1 cellular context compared by ENCODE assay signal in the genomic region with DNA sequence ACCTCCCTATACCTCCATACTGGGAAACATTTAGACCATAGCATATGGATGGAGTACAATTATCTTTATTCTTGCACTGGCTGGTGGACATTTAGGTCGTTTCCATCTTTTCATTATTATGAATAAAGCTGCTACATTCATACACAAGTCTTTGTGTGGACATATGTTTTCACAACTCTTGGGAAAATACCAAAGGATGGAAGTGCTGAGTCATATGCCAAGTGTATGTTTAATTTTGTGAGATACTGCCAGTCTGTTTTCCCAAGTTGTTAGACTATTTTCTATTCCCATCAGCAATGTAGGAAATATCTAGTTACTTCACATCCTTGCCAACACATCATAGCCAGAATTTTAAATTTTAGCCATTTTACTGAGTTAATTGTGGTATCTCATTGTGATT.
TF ChIP-seq lines count a peak whose summit lies in the region.

No MANE protein-coding gene starts in this region.

TF ChIP-seq in GM23338, 12 proteins besides CTCF, POLR2A, EP300 and RAD21:
- no peak for TF ChIP-seq ETS1 (IDR thresholded peaks at IDR 0.05)
- no peak for TF ChIP-seq POLR2AphosphoS5 (IDR thresholded peaks at IDR 0.05; ENCODE audit: low read depth)
- TF ChIP-seq CREB1 (CRISPR knock-in tag; IDR thresholded peaks at IDR 0.05; ENCODE audit: low read depth), result no peak
- no peak for TF ChIP-seq STAT1 (IDR thresholded peaks at IDR 0.05; ENCODE audit: unreplicated experiment)
- TF ChIP-seq ZNF114 (CRISPR knock-in tag; IDR thresholded peaks at IDR 0.05), result no peak
- TF ChIP-seq, protein P1, sequence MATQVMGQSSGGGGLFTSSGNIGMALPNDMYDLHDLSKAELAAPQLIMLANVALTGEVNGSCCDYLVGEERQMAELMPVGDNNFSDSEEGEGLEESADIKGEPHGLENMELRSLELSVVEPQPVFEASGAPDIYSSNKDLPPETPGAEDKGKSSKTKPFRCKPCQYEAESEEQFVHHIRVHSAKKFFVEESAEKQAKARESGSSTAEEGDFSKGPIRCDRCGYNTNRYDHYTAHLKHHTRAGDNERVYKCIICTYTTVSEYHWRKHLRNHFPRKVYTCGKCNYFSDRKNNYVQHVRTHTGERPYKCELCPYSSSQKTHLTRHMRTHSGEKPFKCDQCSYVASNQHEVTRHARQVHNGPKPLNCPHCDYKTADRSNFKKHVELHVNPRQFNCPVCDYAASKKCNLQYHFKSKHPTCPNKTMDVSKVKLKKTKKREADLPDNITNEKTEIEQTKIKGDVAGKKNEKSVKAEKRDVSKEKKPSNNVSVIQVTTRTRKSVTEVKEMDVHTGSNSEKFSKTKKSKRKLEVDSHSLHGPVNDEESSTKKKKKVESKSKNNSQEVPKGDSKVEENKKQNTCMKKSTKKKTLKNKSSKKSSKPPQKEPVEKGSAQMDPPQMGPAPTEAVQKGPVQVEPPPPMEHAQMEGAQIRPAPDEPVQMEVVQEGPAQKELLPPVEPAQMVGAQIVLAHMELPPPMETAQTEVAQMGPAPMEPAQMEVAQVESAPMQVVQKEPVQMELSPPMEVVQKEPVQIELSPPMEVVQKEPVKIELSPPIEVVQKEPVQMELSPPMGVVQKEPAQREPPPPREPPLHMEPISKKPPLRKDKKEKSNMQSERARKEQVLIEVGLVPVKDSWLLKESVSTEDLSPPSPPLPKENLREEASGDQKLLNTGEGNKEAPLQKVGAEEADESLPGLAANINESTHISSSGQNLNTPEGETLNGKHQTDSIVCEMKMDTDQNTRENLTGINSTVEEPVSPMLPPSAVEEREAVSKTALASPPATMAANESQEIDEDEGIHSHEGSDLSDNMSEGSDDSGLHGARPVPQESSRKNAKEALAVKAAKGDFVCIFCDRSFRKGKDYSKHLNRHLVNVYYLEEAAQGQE (IDR thresholded peaks at IDR 0.05; ENCODE audit: unreplicated experiment), result no peak
- TF ChIP-seq NANOG (IDR thresholded peaks at IDR 0.05; ENCODE audit: borderline replicate concordance), result no peak
- no peak for TF ChIP-seq EZH2phosphoT487 (IDR thresholded peaks at IDR 0.05; ENCODE audit: unreplicated experiment)
- TF ChIP-seq, protein P2, sequence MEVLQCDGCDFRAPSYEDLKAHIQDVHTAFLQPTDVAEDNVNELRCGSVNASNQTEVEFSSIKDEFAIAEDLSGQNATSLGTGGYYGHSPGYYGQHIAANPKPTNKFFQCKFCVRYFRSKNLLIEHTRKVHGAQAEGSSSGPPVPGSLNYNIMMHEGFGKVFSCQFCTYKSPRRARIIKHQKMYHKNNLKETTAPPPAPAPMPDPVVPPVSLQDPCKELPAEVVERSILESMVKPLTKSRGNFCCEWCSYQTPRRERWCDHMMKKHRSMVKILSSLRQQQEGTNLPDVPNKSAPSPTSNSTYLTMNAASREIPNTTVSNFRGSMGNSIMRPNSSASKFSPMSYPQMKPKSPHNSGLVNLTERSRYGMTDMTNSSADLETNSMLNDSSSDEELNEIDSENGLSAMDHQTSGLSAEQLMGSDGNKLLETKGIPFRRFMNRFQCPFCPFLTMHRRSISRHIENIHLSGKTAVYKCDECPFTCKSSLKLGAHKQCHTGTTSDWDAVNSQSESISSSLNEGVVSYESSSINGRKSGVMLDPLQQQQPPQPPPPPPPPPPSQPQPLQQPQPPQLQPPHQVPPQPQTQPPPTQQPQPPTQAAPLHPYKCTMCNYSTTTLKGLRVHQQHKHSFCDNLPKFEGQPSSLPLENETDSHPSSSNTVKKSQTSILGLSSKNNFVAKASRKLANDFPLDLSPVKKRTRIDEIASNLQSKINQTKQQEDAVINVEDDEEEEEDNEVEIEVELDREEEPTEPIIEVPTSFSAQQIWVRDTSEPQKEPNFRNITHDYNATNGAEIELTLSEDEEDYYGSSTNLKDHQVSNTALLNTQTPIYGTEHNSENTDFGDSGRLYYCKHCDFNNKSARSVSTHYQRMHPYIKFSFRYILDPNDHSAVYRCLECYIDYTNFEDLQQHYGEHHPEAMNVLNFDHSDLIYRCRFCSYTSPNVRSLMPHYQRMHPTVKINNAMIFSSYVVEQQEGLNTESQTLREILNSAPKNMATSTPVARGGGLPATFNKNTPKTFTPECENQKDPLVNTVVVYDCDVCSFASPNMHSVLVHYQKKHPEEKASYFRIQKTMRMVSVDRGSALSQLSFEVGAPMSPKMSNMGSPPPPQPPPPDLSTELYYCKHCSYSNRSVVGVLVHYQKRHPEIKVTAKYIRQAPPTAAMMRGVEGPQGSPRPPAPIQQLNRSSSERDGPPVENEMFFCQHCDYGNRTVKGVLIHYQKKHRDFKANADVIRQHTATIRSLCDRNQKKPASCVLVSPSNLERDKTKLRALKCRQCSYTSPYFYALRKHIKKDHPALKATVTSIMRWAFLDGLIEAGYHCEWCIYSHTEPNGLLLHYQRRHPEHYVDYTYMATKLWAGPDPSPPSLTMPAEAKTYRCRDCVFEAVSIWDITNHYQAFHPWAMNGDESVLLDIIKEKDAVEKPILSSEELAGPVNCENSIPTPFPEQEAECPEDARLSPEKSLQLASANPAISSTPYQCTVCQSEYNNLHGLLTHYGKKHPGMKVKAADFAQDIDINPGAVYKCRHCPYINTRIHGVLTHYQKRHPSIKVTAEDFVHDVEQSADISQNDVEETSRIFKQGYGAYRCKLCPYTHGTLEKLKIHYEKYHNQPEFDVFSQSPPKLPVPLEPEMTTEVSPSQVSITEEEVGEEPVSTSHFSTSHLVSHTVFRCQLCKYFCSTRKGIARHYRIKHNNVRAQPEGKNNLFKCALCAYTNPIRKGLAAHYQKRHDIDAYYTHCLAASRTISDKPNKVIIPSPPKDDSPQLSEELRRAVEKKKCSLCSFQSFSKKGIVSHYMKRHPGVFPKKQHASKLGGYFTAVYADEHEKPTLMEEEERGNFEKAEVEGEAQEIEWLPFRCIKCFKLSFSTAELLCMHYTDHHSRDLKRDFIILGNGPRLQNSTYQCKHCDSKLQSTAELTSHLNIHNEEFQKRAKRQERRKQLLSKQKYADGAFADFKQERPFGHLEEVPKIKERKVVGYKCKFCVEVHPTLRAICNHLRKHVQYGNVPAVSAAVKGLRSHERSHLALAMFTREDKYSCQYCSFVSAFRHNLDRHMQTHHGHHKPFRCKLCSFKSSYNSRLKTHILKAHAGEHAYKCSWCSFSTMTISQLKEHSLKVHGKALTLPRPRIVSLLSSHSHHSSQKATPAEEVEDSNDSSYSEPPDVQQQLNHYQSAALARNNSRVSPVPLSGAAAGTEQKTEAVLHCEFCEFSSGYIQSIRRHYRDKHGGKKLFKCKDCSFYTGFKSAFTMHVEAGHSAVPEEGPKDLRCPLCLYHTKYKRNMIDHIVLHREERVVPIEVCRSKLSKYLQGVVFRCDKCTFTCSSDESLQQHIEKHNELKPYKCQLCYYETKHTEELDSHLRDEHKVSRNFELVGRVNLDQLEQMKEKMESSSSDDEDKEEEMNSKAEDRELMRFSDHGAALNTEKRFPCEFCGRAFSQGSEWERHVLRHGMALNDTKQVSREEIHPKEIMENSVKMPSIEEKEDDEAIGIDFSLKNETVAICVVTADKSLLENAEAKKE (CRISPR knock-in tag; IDR thresholded peaks at IDR 0.05), result no peak
- no peak for TF ChIP-seq ZNF331 (CRISPR knock-in tag; IDR thresholded peaks at IDR 0.05; ENCODE audit: low read depth)
- no peak for TF ChIP-seq EZH2 (IDR thresholded peaks at IDR 0.05; ENCODE audit: low read depth, unreplicated experiment)
- TF ChIP-seq JUNB (IDR thresholded peaks at IDR 0.05; ENCODE audit: unreplicated experiment), result no peak
